Comparison of ENCODE assay signal across 10 cellular contexts in genomic region chr9:105475302-105475701, GRCh38. TPM values are rescaled to one million over a fixed set of nuclear protein-coding genes. Genes with fewer than 3 reads are reported as not detected.
DNase-seq lines count a peak whose midpoint lies in the region; ATAC-seq and TF ChIP-seq lines count a peak whose summit lies in the region.
"Had no signal": no experiment of that assay in that cellular context is flagged by ENCODE, and none has a peak within 500 bp of the region (broad histone marks: within the 10 kb centered on the region; RNA-seq: fewer than 3 reads in every experiment).

No MANE protein-coding gene starts in this region.

- no peaks in the 10 kb centered on the region for H3K27me3 Mint-ChIP-seq in progenitor cell of endocrine pancreas

- no peak overlapping the region for H3K27ac Mint-ChIP-seq in progenitor cell of endocrine pancreas
- H3K27ac Mint-ChIP-seq: T-helper 1 cell treated with Interleukin-12 subunit alpha and Interleukin-12 subunit beta and Interleukin-4 antibody, amounts not matched to agents 30 μg/mL and 1 μg/mL, for 36 hours had no signal

- peak; percentile 38 for DNase-seq in NCI-H82 (lab: John Stamatoyannopoulos, UW)
- DNase-seq in epithelial cell of esophagus (ENCODE audit: low read depth): peak; percentile 27
- DNase-seq in progenitor cell of endocrine pancreas (ENCODE audit: low spot score, unreplicated experiment): no peak
- DNase-seq in stimulated activated naive CD4-positive, alpha-beta T cell treated with Interleukin-2 at 50 U/mL for 16 hours (lab: John Stamatoyannopoulos, UW): no peak
- DNase-seq in GM19238 (ENCODE audit: insufficient read length, low spot score): no peak
- DNase-seq in OCI-M2 (lab: John Stamatoyannopoulos, UW; ENCODE audit: unreplicated experiment): no peak
- DNase-seq: stimulated activated CD4-positive, alpha-beta T cell treated with anti-CD3 and anti-CD28 coated beads, Interleukin-4, amount 100 ng/mL, for 1 hour had no signal

- H3K4me3 ChIP-seq in epithelial cell of esophagus (ENCODE audit: low read length): no peak overlapping the region

- TF ChIP-seq CTCF in GM12874 (IDR thresholded peaks at IDR 0.05; ENCODE audit: insufficient read depth, low read depth, low read length): peak; percentile 9; the same call in 1 of the 2 replicates
- TF ChIP-seq CTCF in epithelial cell of esophagus (IDR thresholded peaks at IDR 0.05; ENCODE audit: insufficient read depth, low read depth, low read length, missing control alignments): peak; percentile 45
- peak; percentile 56 for TF ChIP-seq CTCF in progenitor cell of endocrine pancreas (IDR thresholded peaks at IDR 0.05; ENCODE audit: unreplicated experiment)

- peaks cover 17% of the 10 kb centered on the region for H3K36me3 Mint-ChIP-seq in progenitor cell of endocrine pancreas (ENCODE audit: insufficient read depth)

- peaks cover 2% of the 10 kb centered on the region for H3K4me1 Mint-ChIP-seq in progenitor cell of endocrine pancreas (ENCODE audit: low read depth)

- no peaks in the 10 kb centered on the region for H3K9me3 Mint-ChIP-seq in progenitor cell of endocrine pancreas (ENCODE audit: low read depth)
- H3K9me3 Mint-ChIP-seq: T-helper 1 cell treated with Interleukin-12 subunit alpha and Interleukin-12 subunit beta and Interleukin-4 antibody, amounts not matched to agents 30 μg/mL and 1 μg/mL, for 36 hours had no signal

- no peak for ATAC-seq in GM21717 (IDR thresholded peaks at IDR 0.05; ENCODE audit: unreplicated experiment)

- H3K4me3 Mint-ChIP-seq in progenitor cell of endocrine pancreas (ENCODE audit: low read depth): no peak overlapping the region
- H3K4me3 Mint-ChIP-seq: T-helper 1 cell treated with Interleukin-12 subunit alpha and Interleukin-12 subunit beta and Interleukin-4 antibody, amounts not matched to agents 30 μg/mL and 1 μg/mL, for 36 hours had no signal

RNA-seq across cellular contexts. Expression of gene FSD1L, which starts 27.5 kb away (rescaled TPM):
- total RNA-seq in progenitor cell of endocrine pancreas: 27.6 and 29.5 TPM in 2 replicates

Comparison
In these comparisons a context has a peak if more than half of its experiments do, and no peak if none do; other contexts are left out.
1. DNase-seq: peak in NCI-H82 (single experiment) and epithelial cell of esophagus (single experiment); none in progenitor cell of endocrine pancreas (single experiment), stimulated activated naive CD4-positive, alpha-beta T cell treated with Interleukin-2 at 50 U/mL for 16 hours (single experiment), GM19238 (single experiment) and OCI-M2 (single experiment).
2. Peak in every context shown above with its lines, with median percentiles within 50 percentile points of each other: CTCF ChIP-seq.